Comparison of ENCODE assay signal across 22 cellular contexts in genomic region chr14:61290686-61291085, GRCh38. TPM values are rescaled to one million over a fixed set of nuclear protein-coding genes. Genes with fewer than 3 reads are reported as not detected.
"Had no signal": no experiment of that assay in that cellular context is flagged by ENCODE, and none has a peak within 500 bp of the region (broad histone marks: within the 10 kb centered on the region; RNA-seq: fewer than 3 reads in every experiment).

No MANE protein-coding gene starts in this region.

- H3K36me3 ChIP-seq: colonic mucosa, esophagus squamous epithelium, gastrocnemius medialis, thoracic aorta had no signal

- H3K36me3 Mint-ChIP-seq: activated naive CD8-positive, alpha-beta T cell treated with anti-CD3 and anti-CD28 coated beads for 36 hours; mesothelial cell of epicardium; naive thymus-derived CD8-positive, alpha-beta T cell; type B pancreatic cell had no signal

- H3K4me3 ChIP-seq: colonic mucosa, dorsolateral prefrontal cortex, esophagus squamous epithelium, gastrocnemius medialis, thoracic aorta had no signal

- H3K27me3 ChIP-seq: colonic mucosa, esophagus squamous epithelium, gastrocnemius medialis had no signal

- H3K9me3 Mint-ChIP-seq: activated B cell treated with CpG ODN at 0.5 μM for 24 hours; activated naive CD8-positive, alpha-beta T cell treated with anti-CD3 and anti-CD28 coated beads for 36 hours; activated T-cell treated with anti-CD3 and anti-CD28 coated beads, Interleukin-2, amount 50 U/mL, for 4 hours; mesothelial cell of epicardium; naive thymus-derived CD8-positive, alpha-beta T cell; type B pancreatic cell had no signal

- H3K27ac Mint-ChIP-seq: activated B cell treated with CpG ODN at 0.5 μM for 24 hours; activated CD4-positive, alpha-beta T cell treated with anti-CD3 and anti-CD28 coated beads for 36 hours; activated naive CD8-positive, alpha-beta T cell treated with anti-CD3 and anti-CD28 coated beads for 36 hours; mesothelial cell of epicardium; naive thymus-derived CD8-positive, alpha-beta T cell; type B pancreatic cell had no signal

- H3K9me3 ChIP-seq: colonic mucosa, esophagus squamous epithelium, gastrocnemius medialis, thoracic aorta had no signal

- H3K27me3 Mint-ChIP-seq: activated CD4-positive, alpha-beta T cell treated with anti-CD3 and anti-CD28 coated beads for 36 hours; activated naive CD8-positive, alpha-beta T cell treated with anti-CD3 and anti-CD28 coated beads for 36 hours; naive thymus-derived CD8-positive, alpha-beta T cell; type B pancreatic cell had no signal

- H3K4me3 Mint-ChIP-seq: activated B cell treated with CpG ODN at 0.5 μM for 24 hours; activated CD4-positive, alpha-beta T cell treated with anti-CD3 and anti-CD28 coated beads for 36 hours; activated naive CD8-positive, alpha-beta T cell treated with anti-CD3 and anti-CD28 coated beads for 36 hours; activated T-cell treated with anti-CD3 and anti-CD28 coated beads, Interleukin-2, amount 50 U/mL, for 4 hours; mesothelial cell of epicardium; naive thymus-derived CD8-positive, alpha-beta T cell; type B pancreatic cell had no signal

- ATAC-seq: activated CD4-positive, alpha-beta T cell treated with anti-CD3 and anti-CD28 coated beads for 36 hours; activated T-cell treated with anti-CD3 and anti-CD28 coated beads, Interleukin-2, amount 50 U/mL, for 4 hours; gastrocnemius medialis; left ventricle myocardium superior; naive thymus-derived CD8-positive, alpha-beta T cell; right cardiac atrium had no signal

- DNase-seq: activated B cell treated with CpG ODN at 0.5 μM for 24 hours; activated CD4-positive, alpha-beta T cell treated with anti-CD3 and anti-CD28 coated beads for 36 hours; activated CD4-positive, alpha-beta T cell treated with anti-CD3 and anti-CD28 coated beads, Interleukin-2, amount 50 U/mL, for 4 hours; activated CD8-positive, alpha-beta memory T cell treated with anti-CD3 and anti-CD28 coated beads for 24 hours; activated CD8-positive, alpha-beta memory T cell treated with anti-CD3 and anti-CD28 coated beads, Interleukin-2, amount 50 U/mL, for 48 hours; activated naive CD4-positive, alpha-beta T cell treated with Interleukin-2 at 50 U/mL for 16 hours; activated naive CD8-positive, alpha-beta T cell treated with anti-CD3 and anti-CD28 coated beads for 36 hours; activated T-cell treated with anti-CD3 and anti-CD28 coated beads, Interleukin-2, amount 50 U/mL, for 4 hours; colonic mucosa; dorsolateral prefrontal cortex; esophagus squamous epithelium; gastrocnemius medialis; hypothalamus; left ventricle myocardium superior; mammary epithelial cell; naive thymus-derived CD8-positive, alpha-beta T cell; right cardiac atrium; stimulated activated CD4-positive, alpha-beta T cell treated with anti-CD3 and anti-CD28 coated beads, Interleukin-4, amount 100 ng/mL, for 24 hours; stimulated activated naive CD4-positive, alpha-beta T cell treated with Interleukin-2 at 50 U/mL for 16 hours had no signal

- H3K4me1 Mint-ChIP-seq: activated B cell treated with CpG ODN at 0.5 μM for 24 hours had no signal

- H3K27ac ChIP-seq: colonic mucosa, dorsolateral prefrontal cortex, esophagus squamous epithelium, gastrocnemius medialis, thoracic aorta had no signal

RNA-seq across cellular contexts. Expression of gene TMEM30B, which starts 9.5 kb away (rescaled TPM):
- total RNA-seq: activated B cell treated with CpG ODN at 0.5 μM for 24 hours had no signal
